8 cellular contexts compared by ENCODE assay signal in the genomic region with DNA sequence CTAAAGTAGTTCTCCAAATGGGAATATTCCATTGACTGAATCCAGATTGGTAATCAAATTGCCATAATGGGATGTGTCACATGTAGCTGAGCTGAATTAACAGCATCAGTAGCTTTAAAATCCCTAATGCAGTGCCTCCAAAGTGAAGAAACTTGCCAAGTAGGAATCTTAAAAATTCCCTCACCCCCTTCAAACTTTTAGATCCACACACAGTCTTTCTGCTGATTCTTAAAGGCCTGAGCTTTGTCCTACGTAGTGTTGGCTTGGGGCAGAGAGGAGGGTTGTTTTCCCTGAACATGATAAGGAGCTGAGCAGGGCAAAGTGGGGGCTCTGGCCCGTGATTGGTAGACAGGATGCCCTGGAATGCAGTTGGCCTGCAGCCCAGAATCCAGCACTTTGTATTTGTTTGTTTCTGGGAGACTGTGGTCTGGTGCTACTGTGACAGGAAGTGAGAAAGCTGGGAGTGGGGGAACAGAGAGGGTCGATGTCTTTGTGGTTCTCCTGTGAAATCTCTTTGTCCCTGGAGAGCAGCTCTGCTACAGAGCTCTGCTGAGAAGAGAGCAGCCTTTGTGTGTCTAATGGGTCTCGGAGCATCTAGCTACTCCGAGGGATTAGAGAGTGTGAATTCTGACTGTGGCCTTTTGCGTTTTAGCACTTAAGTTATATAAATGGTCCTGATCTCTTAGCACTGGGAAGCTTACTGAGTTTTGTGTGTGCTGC.
DNase-seq lines count a peak whose midpoint lies in the region; ATAC-seq and TF ChIP-seq lines count a peak whose summit lies in the region.

No MANE protein-coding gene starts in this region.

- peak; percentile 98 for DNase-seq in astrocyte of the spinal cord (ENCODE audit: low read depth, low spot score)
- peak in 48 of 51 donors; percentile 13 to 88 (median 62) for DNase-seq in hypothalamus (lab: John Stamatoyannopoulos, UW)
- peak; percentile 100 for DNase-seq in retinal pigment epithelial cell (ENCODE audit: low read depth)
- no peak for DNase-seq in activated effector memory CD4-positive, alpha-beta T cell treated with anti-CD3 and anti-CD28 coated beads, Interleukin-2, amount 50 U/mL, for 16 hours
- DNase-seq in NCI-H187 treated with DMSO at 0.1 percent for 48 hours (lab: John Stamatoyannopoulos, UW) = no peak

- no peaks in the 10 kb centered on the region for H3K9me3 ChIP-seq in Loucy (ENCODE audit: insufficient read depth, low read depth, low read length)

- H3K79me2 ChIP-seq in Loucy (ENCODE audit: insufficient read depth, low read length) = no peaks in the 10 kb centered on the region

- no peak for ATAC-seq in GM21576 (IDR thresholded peaks at IDR 0.05; ENCODE audit: unreplicated experiment)

- in situ Hi-C loops in astrocyte of the spinal cord (cut with HindIII; ENCODE audit: low sequenced_read_pairs) = no loop called here

- no peaks in the 10 kb centered on the region for H4K20me1 ChIP-seq in Loucy (ENCODE audit: insufficient read depth, low read length, poor library complexity, severe bottlenecking)

- H3F3A ChIP-seq in Loucy (ENCODE audit: low read depth) = no peaks in the 10 kb centered on the region

- H3K4me3 ChIP-seq in Loucy (ENCODE audit: low read length, poor library complexity, severe bottlenecking) = no peak overlapping the region
- H3K4me3 ChIP-seq in astrocyte of the spinal cord (ENCODE audit: low read depth, low read length) = peak overlapping the region; percentile 9
- peak overlapping the region; percentile 31 for H3K4me3 ChIP-seq in retinal pigment epithelial cell (ENCODE audit: low read length)

- H3K4me1 ChIP-seq in Loucy (ENCODE audit: insufficient read depth, low read length, poor library complexity, severe bottlenecking) = peaks cover 33% of the 10 kb centered on the region

- no peaks in the 10 kb centered on the region for H3K36me3 ChIP-seq in Loucy (ENCODE audit: insufficient read depth, low read length)

- TF ChIP-seq CTCF in C4-2B (conservative IDR thresholded peaks at IDR 0.05) = no peak
- TF ChIP-seq CTCF in Loucy (conservative IDR thresholded peaks at IDR 0.05; ENCODE audit: low read length) = no peak
- no peak for TF ChIP-seq CTCF in astrocyte of the spinal cord (IDR thresholded peaks at IDR 0.05; ENCODE audit: low read depth, low read length)
- no peak for TF ChIP-seq CTCF in retinal pigment epithelial cell (conservative IDR thresholded peaks at IDR 0.05; ENCODE audit: low read depth, low read length)

- H3K27me3 ChIP-seq in Loucy (ENCODE audit: insufficient read depth, low read length, poor library complexity, severe bottlenecking) = no peaks in the 10 kb centered on the region

- peak overlapping the region; percentile 38 for H3K9ac ChIP-seq in Loucy (ENCODE audit: low read depth, low read length, poor library complexity, severe bottlenecking)

- peak overlapping the region; percentile 22; the same call in 1 of the 2 replicates for H2AFZ ChIP-seq in Loucy (ENCODE audit: low read length)

- H3K4me2 ChIP-seq in Loucy (ENCODE audit: low read depth, low read length, poor library complexity, severe bottlenecking) = peak overlapping the region; percentile 15

- peak overlapping the region; percentile 51 for H3K27ac ChIP-seq in C4-2B

- no peaks in the 10 kb centered on the region for H3K9me2 ChIP-seq in Loucy (replicated peaks; ENCODE audit: low read depth, low read length)

Comparison
In these comparisons a context has a peak if more than half of its experiments do, and no peak if none do; other contexts are left out.
1. DNase-seq: peak in astrocyte of the spinal cord (single experiment), hypothalamus (48 of 51) and retinal pigment epithelial cell (single experiment); none in activated effector memory CD4-positive, alpha-beta T cell treated with anti-CD3 and anti-CD28 coated beads, Interleukin-2, amount 50 U/mL, for 16 hours (single experiment) and NCI-H187 treated with DMSO at 0.1 percent for 48 hours (single experiment).